Comparison of ENCODE assay signal across 6 cellular contexts in the genomic region with DNA sequence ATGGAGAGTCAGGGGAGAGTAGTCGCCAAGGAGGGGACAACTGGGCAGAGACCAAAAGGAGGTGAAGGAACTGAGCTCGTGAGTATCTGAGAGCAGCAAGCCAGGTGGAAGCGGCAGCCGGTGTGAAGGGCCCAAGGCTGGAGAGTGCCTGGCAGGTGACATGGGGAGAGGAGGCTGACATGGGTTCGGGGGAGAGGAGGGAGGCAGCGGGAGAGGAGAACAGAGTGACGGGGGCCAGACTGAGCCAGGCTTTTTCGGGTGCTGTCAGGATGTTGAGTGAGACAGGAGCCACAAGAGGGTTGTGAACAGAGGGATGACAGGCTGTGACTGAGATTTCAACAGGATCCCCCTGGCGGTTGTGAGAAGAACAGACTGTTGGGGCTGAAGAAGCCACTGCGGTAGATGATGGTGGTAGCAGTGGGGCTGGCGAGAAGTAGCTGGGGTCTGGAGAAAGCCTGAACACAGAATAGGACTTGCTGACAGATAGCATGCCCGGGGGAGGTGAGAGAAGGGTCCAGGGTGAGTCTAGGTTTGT. TPM values are rescaled to one million over a fixed set of nuclear protein-coding genes. Genes with fewer than 3 reads are reported as not detected.
DNase-seq lines count a peak whose midpoint lies in the region; ATAC-seq and TF ChIP-seq lines count a peak whose summit lies in the region.

No MANE protein-coding gene starts in this region.

- no peak overlapping the region for H2BK15ac ChIP-seq in neuronal stem cell (ENCODE audit: low read length)

- peaks cover 3% of the 10 kb centered on the region for H3K79me1 ChIP-seq in neuronal stem cell (ENCODE audit: low read depth, low read length)

- peaks cover 8% of the 10 kb centered on the region for H3K36me3 ChIP-seq in BE2C
- H3K36me3 ChIP-seq in neuronal stem cell (replicated peaks in 1 of 2; ENCODE audit: control insufficient read depth in 2 of 2, insufficient read depth in 2 of 2, low read length in 2 of 2): peaks cover 8 to 39% of the 10 kb centered on the region in 2 donors

- no peak overlapping the region for H2BK120ac ChIP-seq in neuronal stem cell (ENCODE audit: low read depth, low read length)

- H3K4me3 ChIP-seq in BE2C (ENCODE audit: low read depth, low read length) (no peak overlapping the region), foreskin fibroblast (ENCODE audit: low read depth in 1 of 2, low read length in 2 of 2) (no peak overlapping the region), neuronal stem cell (ENCODE audit: low read length in 2 of 2) (no peak overlapping the region)

- no peak overlapping the region for H3K23ac ChIP-seq in neuronal stem cell (ENCODE audit: low read depth, low read length, poor library complexity)

- no peak overlapping the region for H4K91ac ChIP-seq in neuronal stem cell (ENCODE audit: low read depth, low read length, poor library complexity)

- no peaks in the 10 kb centered on the region for H3K27me3 ChIP-seq in BE2C
- H3K27me3 ChIP-seq in neuronal stem cell (ENCODE audit: control insufficient read depth in 3 of 3, insufficient read depth in 3 of 3, low read depth in 1 of 3, low read length in 3 of 3): no peaks in the 10 kb centered on the region

- H3K4me1 ChIP-seq in BE2C (no peaks in the 10 kb centered on the region), neuronal stem cell (ENCODE audit: control insufficient read depth in 2 of 2, insufficient read depth in 1 of 2, low read depth in 1 of 2, low read length in 2 of 2) (no peaks in the 10 kb centered on the region)

- H3K18ac ChIP-seq in neuronal stem cell (ENCODE audit: low read length): no peak overlapping the region

- no peak overlapping the region for H3K27ac ChIP-seq in neuronal stem cell (replicated peaks; ENCODE audit: low read length)

- H2AFZ ChIP-seq in neuronal stem cell (ENCODE audit: low read length): no peak overlapping the region

- H2BK5ac ChIP-seq in neuronal stem cell (ENCODE audit: low read length): no peak overlapping the region

- H3K4ac ChIP-seq in neuronal stem cell (ENCODE audit: low read length): no peak overlapping the region

- no peak overlapping the region for H3K4me2 ChIP-seq in neuronal stem cell (ENCODE audit: insufficient read depth, low read length, poor library complexity, severe bottlenecking)

- H3K14ac ChIP-seq in neuronal stem cell (ENCODE audit: low read length): no peak overlapping the region

- peak; percentile 70 for TF ChIP-seq CTCF in BE2C (IDR thresholded peaks at IDR 0.05; ENCODE audit: low read depth, low read length)
- TF ChIP-seq CTCF in foreskin fibroblast (IDR thresholded peaks at IDR 0.05; ENCODE audit: low read depth, low read length): peak; percentile 15

- ATAC-seq in GM21576 (IDR thresholded peaks at IDR 0.05; ENCODE audit: unreplicated experiment) (no peak), GM18519 (IDR thresholded peaks at IDR 0.05; ENCODE audit: low FRiP score, unreplicated experiment) (no peak)

- H2AK5ac ChIP-seq in neuronal stem cell (ENCODE audit: low read depth, low read length): no peak overlapping the region

- no CpG with 5 or more reads among the region's 12 CpGs for WGBS in neuronal stem cell (ENCODE audit: extremely low coverage in 2 of 2, insufficient read length in 2 of 2, insufficient replicate concordance in 1 of 2), 2 donors

- H4K8ac ChIP-seq in neuronal stem cell (ENCODE audit: low read depth, low read length): no peak overlapping the region

- no peak overlapping the region for H3K9ac ChIP-seq in neuronal stem cell (ENCODE audit: low read depth, low read length, poor library complexity)

- H2BK12ac ChIP-seq in neuronal stem cell (ENCODE audit: low read length): no peak overlapping the region

- DNase-seq in BE2C (peak; percentile 45), NCI-H1694 treated with DMSO at 0.1 percent for 48 hours (lab: John Stamatoyannopoulos, UW) (peak; percentile 33), foreskin fibroblast (peak in 1 of 2 donors; percentile 44), neuronal stem cell (ENCODE audit: low spot score) (no peak)

- no peaks in the 10 kb centered on the region for H3K9me3 ChIP-seq in BE2C
- peaks cover 0 to 20% of the 10 kb centered on the region in 2 donors for H3K9me3 ChIP-seq in neuronal stem cell (replicated peaks in 1 of 2; ENCODE audit: control insufficient read depth in 2 of 2, insufficient read depth in 1 of 2, low read depth in 1 of 2, low read length in 2 of 2)

RNA-seq across cellular contexts. Expression of gene ELK1, which starts 5.7 kb away (rescaled TPM):
- 38.7 TPM for polyA plus RNA-seq in BE2C (2012; ENCODE audit: insufficient read depth, insufficient read length, low read depth)
- 28.0 TPM for polyA plus RNA-seq in neuronal stem cell (2013, experiment 1 of 2)
- polyA plus RNA-seq in neuronal stem cell (2013, experiment 2 of 2): 28.5 TPM

RNA-seq across cellular contexts. Expression of gene UXT, which starts 14.4 kb away (rescaled TPM):
- polyA plus RNA-seq in BE2C (2012; ENCODE audit: insufficient read depth, insufficient read length, low read depth): 106 TPM
- polyA plus RNA-seq in neuronal stem cell (2013, experiment 1 of 2): 125 TPM
- 121 TPM for polyA plus RNA-seq in neuronal stem cell (2013, experiment 2 of 2)

RNA-seq across cellular contexts. Expression of gene CFP, which starts 14.9 kb away (rescaled TPM):
- polyA plus RNA-seq in BE2C (2012; ENCODE audit: insufficient read depth, insufficient read length, low read depth): 2.9 TPM
- 0.25 TPM for polyA plus RNA-seq in neuronal stem cell (2013, experiment 1 of 2)
- 0.24 TPM for polyA plus RNA-seq in neuronal stem cell (2013, experiment 2 of 2)

RNA-seq across cellular contexts. Expression of gene SYN1, which starts 25.0 kb away (rescaled TPM):
- polyA plus RNA-seq in BE2C (2012; ENCODE audit: insufficient read depth, insufficient read length, low read depth): 10.8 TPM
- polyA plus RNA-seq in neuronal stem cell (2013, experiment 1 of 2): 3.6 TPM
- 4.0 TPM for polyA plus RNA-seq in neuronal stem cell (2013, experiment 2 of 2)
